ENCODE assay signal across 1 cellular context in genomic region chr7:149604521-149604920, GRCh38.
TF ChIP-seq lines count a peak whose summit lies in the region.

No MANE protein-coding gene starts in this region.

TF ChIP-seq in K562, 482 proteins besides CTCF, POLR2A, EP300 and RAD21 (continued from another document):
- TF ChIP-seq ZNF395 (CRISPR knock-in tag; IDR thresholded peaks at IDR 0.05) (no peak), ESRRB (CRISPR knock-in tag; IDR thresholded peaks at IDR 0.05; ENCODE audit: borderline replicate concordance) (no peak), TAF9B (IDR thresholded peaks at IDR 0.05; ENCODE audit: partially characterized antibody) (no peak), FOSL1 (tag; conservative IDR thresholded peaks at IDR 0.05) (no peak), EZH2 (IDR thresholded peaks at IDR 0.05; ENCODE audit: borderline replicate concordance, low read depth, low read length) (no peak)
- TF ChIP-seq, protein P1, sequence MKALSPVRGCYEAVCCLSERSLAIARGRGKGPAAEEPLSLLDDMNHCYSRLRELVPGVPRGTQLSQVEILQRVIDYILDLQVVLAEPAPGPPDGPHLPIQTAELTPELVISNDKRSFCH (CRISPR knock-in tag; IDR thresholded peaks at IDR 0.05): no peak
- TF ChIP-seq, protein P1 (tag; IDR thresholded peaks at IDR 0.05): no peak
